Comparison of ENCODE assay signal across 8 cellular contexts in genomic region chr2:204544961-204545860, GRCh38. TPM values are rescaled to one million over a fixed set of nuclear protein-coding genes. Genes with fewer than 3 reads are reported as not detected.
DNase-seq lines count a peak whose midpoint lies in the region; ATAC-seq, FAIRE-seq and TF ChIP-seq lines count a peak whose summit lies in the region.

Gene PARD3B (plus strand): TSS chr2:204545475. CDS start chr2:204546000, 525 bp downstream.

- peaks cover 15% of the 10 kb centered on the region for H3K27me3 Mint-ChIP-seq in astrocyte (ENCODE audit: low read depth, unreplicated experiment)

- H3K27ac ChIP-seq in PC-9: peak within 1 kb of the TSS; percentile 61
- H3K27ac ChIP-seq in astrocyte (ENCODE audit: low read depth, low read length): peak within 1 kb of the TSS; percentile 44
- no peak within 1 kb of the TSS for H3K27ac ChIP-seq in trophoblast cell (ENCODE audit: low read depth, low read length)
- H3K27ac ChIP-seq in OCI-LY7 (ENCODE audit: low read depth, low read length, poor library complexity, severe bottlenecking): no peak within 1 kb of the TSS

- H3K4me3 Mint-ChIP-seq in astrocyte (ENCODE audit: unreplicated experiment): peak within 1 kb of the TSS; percentile 89

- no peak within 1 kb of the TSS for H3K14ac ChIP-seq in trophoblast cell (ENCODE audit: low read length)

- BruUV-seq in PC-9 (replicated peaks; lab: Mats Ljungman, UMichigan) (no TSS peak), OCI-LY7 (replicated peaks; lab: Mats Ljungman, UMichigan) (no TSS peak)

- no CpG with 5 or more reads among the region's 82 CpGs for WGBS in trophoblast cell (ENCODE audit: extremely low coverage, insufficient coverage, insufficient read length)

- ATAC-seq in HG03442 (IDR thresholded peaks at IDR 0.05; ENCODE audit: unreplicated experiment): peak; percentile 75
- peak; percentile 99 for ATAC-seq in left ventricle myocardium superior

- POLR2A ChIA-PET in PC-9 (lab: Charles Lee; ENCODE audit: unreplicated experiment): interaction anchor here (0.5 to 0.6 kb wide), 2 partner anchors 21 to 119 kb away, joined by 3 to 12 read pairs; no protein-coding TSS in a partner anchor
- POLR2A ChIA-PET in OCI-LY7 (lab: Charles Lee): interaction anchor here (0.7 kb wide), 1 partner anchor 387 kb away, joined by 3 read pairs; no protein-coding TSS in a partner anchor

- H3K27me3 ChIP-seq in PC-9 (ENCODE audit: insufficient read depth, low read depth): no peaks in the 10 kb centered on the region
- H3K27me3 ChIP-seq in astrocyte (ENCODE audit: insufficient read depth, low read length): no peaks in the 10 kb centered on the region
- H3K27me3 ChIP-seq in trophoblast cell (ENCODE audit: insufficient read depth, low read length): peaks cover 5% of the 10 kb centered on the region

- H2AK5ac ChIP-seq in trophoblast cell (ENCODE audit: low read length): no peak within 1 kb of the TSS

- no peaks in the 10 kb centered on the region for H3K9me3 Mint-ChIP-seq in astrocyte (ENCODE audit: unreplicated experiment)

- H3K4me2 ChIP-seq in PC-9 (peak within 1 kb of the TSS; percentile 94), astrocyte (ENCODE audit: low read length) (peak within 1 kb of the TSS; percentile 98), trophoblast cell (ENCODE audit: low read length) (peak within 1 kb of the TSS; percentile 100), OCI-LY7 (ENCODE audit: low read length) (no peak within 1 kb of the TSS)

- H2AFZ ChIP-seq in PC-9: peak within 1 kb of the TSS; percentile 95
- H2AFZ ChIP-seq in astrocyte (ENCODE audit: low read depth, low read length): peak within 1 kb of the TSS; percentile 95
- peak within 1 kb of the TSS; percentile 72 for H2AFZ ChIP-seq in trophoblast cell (ENCODE audit: insufficient read depth, low read length, poor library complexity)
- H2AFZ ChIP-seq in OCI-LY7 (ENCODE audit: low read length): no peak within 1 kb of the TSS

- H4K91ac ChIP-seq in trophoblast cell (ENCODE audit: low read depth, low read length): peak within 1 kb of the TSS; percentile 10

- H3K36me3 ChIP-seq in PC-9 (ENCODE audit: low read depth): no peaks in the 10 kb centered on the region
- no peaks in the 10 kb centered on the region for H3K36me3 ChIP-seq in astrocyte (ENCODE audit: insufficient read depth, low read length)
- H3K36me3 ChIP-seq in trophoblast cell (ENCODE audit: control insufficient read depth in 1 of 2, insufficient read depth in 2 of 2, low read length in 2 of 2): no peaks in the 10 kb centered on the region
- H3K36me3 ChIP-seq in OCI-LY7 (ENCODE audit: insufficient read depth, low read length): no peaks in the 10 kb centered on the region

- peaks cover 5% of the 10 kb centered on the region for H3K79me1 ChIP-seq in trophoblast cell (ENCODE audit: low read length)

- TF ChIP-seq CTCF in AG10803 (conservative IDR thresholded peaks at IDR 0.05; ENCODE audit: low read length) (no peak), PC-9 (conservative IDR thresholded peaks at IDR 0.05) (no peak), astrocyte (IDR thresholded peaks at IDR 0.05; ENCODE audit: insufficient read depth, low read depth, low read length) (no peak), OCI-LY7 (conservative IDR thresholded peaks at IDR 0.05; ENCODE audit: low read length) (no peak)

- 0 out of 2 replicates have a peak, but pooled peaks cover 2% of the 10 kb centered on the region for H3F3A ChIP-seq in PC-9 (ENCODE audit: insufficient read depth, low read depth)

- CTCF ChIA-PET in PC-9 (lab: Charles Lee) (interaction anchor here (0.5 kb wide), 1 partner anchor 1410 kb away, joined by 5 read pairs; no protein-coding TSS in a partner anchor), OCI-LY7 (lab: Charles Lee; ENCODE audit: unreplicated experiment) (no interaction called here)

- H4K12ac ChIP-seq in trophoblast cell (ENCODE audit: low read depth, low read length): peak within 1 kb of the TSS; percentile 2

- H3K4me3 ChIP-seq in AG10803 (ENCODE audit: low read length) (peak within 1 kb of the TSS; percentile 79), PC-9 (peak within 1 kb of the TSS; percentile 90), astrocyte (ENCODE audit: insufficient read depth, low read depth, low read length) (peak within 1 kb of the TSS; percentile 74), trophoblast cell (ENCODE audit: low read depth, low read length) (peak within 1 kb of the TSS; percentile 83), OCI-LY7 (ENCODE audit: low read depth, low read length, poor library complexity, severe bottlenecking) (no peak within 1 kb of the TSS)

- H3K9me2 ChIP-seq in PC-9 (ENCODE audit: insufficient read depth) (no peaks in the 10 kb centered on the region), OCI-LY7 (ENCODE audit: insufficient read depth, low read length) (no peaks in the 10 kb centered on the region)

- H3K36me3 Mint-ChIP-seq in astrocyte (ENCODE audit: low read depth, unreplicated experiment): no peaks in the 10 kb centered on the region

- DNase-seq in AG10803 (ENCODE audit: low read depth) (peak; percentile 64), GM19239 (ENCODE audit: insufficient read length, low spot score) (peak; percentile 8), PC-9 (peak; percentile 76), astrocyte (ENCODE audit: low read depth) (peak; percentile 56), left ventricle myocardium superior (peak; percentile 83), trophoblast cell (peak; percentile 69 to 72), OCI-LY7 (ENCODE audit: low spot score) (no peak)

- H3K18ac ChIP-seq in trophoblast cell (ENCODE audit: low read length): peak within 1 kb of the TSS; percentile 19

- peak within 1 kb of the TSS; percentile 12 for H3K23ac ChIP-seq in trophoblast cell (ENCODE audit: low read length)

- H2BK120ac ChIP-seq in trophoblast cell (ENCODE audit: insufficient read depth, low read length, poor library complexity): peak within 1 kb of the TSS; percentile 19

- peak within 1 kb of the TSS; percentile 88 for H3K27ac Mint-ChIP-seq in astrocyte (ENCODE audit: unreplicated experiment)

- H3K9me3 ChIP-seq in PC-9 (ENCODE audit: insufficient read depth, low read depth) (no peaks in the 10 kb centered on the region), astrocyte (ENCODE audit: insufficient read depth, low read depth, low read length) (no peaks in the 10 kb centered on the region), trophoblast cell (ENCODE audit: insufficient read depth, low read depth, low read length) (peaks cover 3% of the 10 kb centered on the region), OCI-LY7 (ENCODE audit: low read length) (no peaks in the 10 kb centered on the region)

- H3K4me1 Mint-ChIP-seq in astrocyte (ENCODE audit: low read depth, unreplicated experiment): peaks cover 1% of the 10 kb centered on the region

- intact Hi-C loops in PC-9 (cut with micrococcal nuclease; ENCODE audit: unreplicated experiment) (loop anchor here (5.0 to 10.0 kb wide), 4 partner anchors 93 to 1140 kb away; partner anchors contain the start of gene NRP2), left ventricle myocardium superior (cut with micrococcal nuclease) (no loop called here), OCI-LY7 (cut with micrococcal nuclease; ENCODE audit: unreplicated experiment) (no loop called here)

- no peak within 1 kb of the TSS for H2BK12ac ChIP-seq in trophoblast cell (ENCODE audit: low read length)

- no peak within 1 kb of the TSS for H3K4ac ChIP-seq in trophoblast cell (ENCODE audit: low read depth, low read length)

- no peak within 1 kb of the TSS for H2BK5ac ChIP-seq in trophoblast cell (ENCODE audit: low read depth, low read length, poor library complexity)

- H3K4me1 ChIP-seq in PC-9 (replicated peaks; ENCODE audit: insufficient read depth) (peaks cover 31% of the 10 kb centered on the region), astrocyte (ENCODE audit: insufficient read depth, low read length) (peaks cover 9% of the 10 kb centered on the region), trophoblast cell (ENCODE audit: control insufficient read depth in 1 of 2, insufficient read depth in 2 of 2, low read length in 2 of 2) (peaks cover 3 to 9% of the 10 kb centered on the region in 2 experiments), OCI-LY7 (ENCODE audit: insufficient read depth, low read length, poor library complexity, severe bottlenecking) (no peaks in the 10 kb centered on the region)

- peak within 1 kb of the TSS; percentile 52 for H4K8ac ChIP-seq in trophoblast cell (ENCODE audit: low read depth, low read length)

- H3K9ac ChIP-seq in astrocyte (ENCODE audit: low read length) (peak within 1 kb of the TSS; percentile 81), trophoblast cell (ENCODE audit: low read length) (no peak within 1 kb of the TSS)

- H4K20me1 ChIP-seq in PC-9 (ENCODE audit: insufficient read depth): no peaks in the 10 kb centered on the region
- H4K20me1 ChIP-seq in astrocyte (ENCODE audit: insufficient read depth, low read length): no peaks in the 10 kb centered on the region
- no peaks in the 10 kb centered on the region for H4K20me1 ChIP-seq in OCI-LY7 (ENCODE audit: insufficient read depth, low read length)

- FAIRE-seq in GM19239 (lab: Jason Lieb, UNC) (no peak), astrocyte (lab: Jason Lieb, UNC) (no peak)

- H3K79me2 ChIP-seq in PC-9 (ENCODE audit: low read depth): peaks cover 24% of the 10 kb centered on the region
- peaks cover 4% of the 10 kb centered on the region for H3K79me2 ChIP-seq in astrocyte (ENCODE audit: insufficient read depth, low read length)
- no peaks in the 10 kb centered on the region for H3K79me2 ChIP-seq in trophoblast cell (ENCODE audit: control insufficient read depth, insufficient read depth, low read length, poor library complexity)
- H3K79me2 ChIP-seq in OCI-LY7 (ENCODE audit: insufficient read depth, low read depth, low read length): no peaks in the 10 kb centered on the region

RNA-seq across cellular contexts. Expression of gene PARD3B, which starts in this region (rescaled TPM):
- total RNA-seq in PC-9 (2021) (7.6 and 13.2 TPM in 2 replicates), astrocyte (6.5 and 7.0 TPM in 2 replicates), left ventricle myocardium superior (6.5 TPM), OCI-LY7 (2022) (not detected in 2 replicates)
- 0.29 and 0.33 TPM in 2 replicates for polyA plus RNA-seq in trophoblast cell (2013)
- total RNA-seq in OCI-LY7 (2014; rRNA removed; shearing (Covaris generic)): not detected in 2 replicates

Comparison
In these comparisons a context has a peak if more than half of its experiments do, and no peak if none do; other contexts are left out.
1. H3K27ac ChIP-seq: peak in PC-9 (single experiment) and astrocyte (single experiment); none in trophoblast cell (single experiment) and OCI-LY7 (single experiment).